ENCODE assay signal across 1 cellular context in the genomic region with DNA sequence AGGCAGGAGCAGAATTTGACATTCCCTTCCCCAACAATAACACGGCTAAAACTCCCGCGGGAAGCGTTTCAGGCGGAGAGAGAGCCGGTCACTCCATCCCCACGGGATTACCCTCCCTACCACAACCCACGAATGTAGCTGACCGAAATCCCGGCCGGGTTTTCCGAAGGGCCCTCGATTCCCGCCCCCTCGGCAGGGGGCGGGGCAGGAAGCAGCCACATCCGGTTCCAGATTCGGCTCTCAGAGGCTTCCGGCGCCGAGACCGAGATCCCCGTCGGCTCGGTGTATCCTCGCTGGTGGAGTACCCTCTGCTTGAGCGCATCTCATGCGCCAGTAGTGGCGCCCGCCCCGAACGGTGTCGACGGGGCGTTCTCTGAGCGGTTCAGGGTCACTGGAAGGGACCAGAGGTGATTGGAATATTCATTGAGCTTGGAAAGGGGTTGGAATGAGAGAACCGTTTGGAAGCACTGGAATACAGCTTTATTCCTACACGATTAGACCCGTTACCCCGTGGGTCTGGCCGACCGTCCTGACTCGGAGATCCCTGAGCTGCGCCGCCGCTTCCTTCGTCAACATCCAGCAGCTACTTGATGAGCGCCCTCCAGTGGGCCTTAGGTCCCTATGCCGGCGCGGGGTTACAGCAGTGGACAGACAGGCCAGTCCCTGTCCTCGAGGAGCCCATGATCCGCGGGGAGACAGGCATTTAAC.
TF ChIP-seq lines count a peak whose summit lies in the region.

No MANE protein-coding gene starts in this region.

TF ChIP-seq in HEK293, 187 proteins besides CTCF, POLR2A, EP300 and RAD21 (continued from another document and continues in another):
- TF ChIP-seq, protein P1, sequence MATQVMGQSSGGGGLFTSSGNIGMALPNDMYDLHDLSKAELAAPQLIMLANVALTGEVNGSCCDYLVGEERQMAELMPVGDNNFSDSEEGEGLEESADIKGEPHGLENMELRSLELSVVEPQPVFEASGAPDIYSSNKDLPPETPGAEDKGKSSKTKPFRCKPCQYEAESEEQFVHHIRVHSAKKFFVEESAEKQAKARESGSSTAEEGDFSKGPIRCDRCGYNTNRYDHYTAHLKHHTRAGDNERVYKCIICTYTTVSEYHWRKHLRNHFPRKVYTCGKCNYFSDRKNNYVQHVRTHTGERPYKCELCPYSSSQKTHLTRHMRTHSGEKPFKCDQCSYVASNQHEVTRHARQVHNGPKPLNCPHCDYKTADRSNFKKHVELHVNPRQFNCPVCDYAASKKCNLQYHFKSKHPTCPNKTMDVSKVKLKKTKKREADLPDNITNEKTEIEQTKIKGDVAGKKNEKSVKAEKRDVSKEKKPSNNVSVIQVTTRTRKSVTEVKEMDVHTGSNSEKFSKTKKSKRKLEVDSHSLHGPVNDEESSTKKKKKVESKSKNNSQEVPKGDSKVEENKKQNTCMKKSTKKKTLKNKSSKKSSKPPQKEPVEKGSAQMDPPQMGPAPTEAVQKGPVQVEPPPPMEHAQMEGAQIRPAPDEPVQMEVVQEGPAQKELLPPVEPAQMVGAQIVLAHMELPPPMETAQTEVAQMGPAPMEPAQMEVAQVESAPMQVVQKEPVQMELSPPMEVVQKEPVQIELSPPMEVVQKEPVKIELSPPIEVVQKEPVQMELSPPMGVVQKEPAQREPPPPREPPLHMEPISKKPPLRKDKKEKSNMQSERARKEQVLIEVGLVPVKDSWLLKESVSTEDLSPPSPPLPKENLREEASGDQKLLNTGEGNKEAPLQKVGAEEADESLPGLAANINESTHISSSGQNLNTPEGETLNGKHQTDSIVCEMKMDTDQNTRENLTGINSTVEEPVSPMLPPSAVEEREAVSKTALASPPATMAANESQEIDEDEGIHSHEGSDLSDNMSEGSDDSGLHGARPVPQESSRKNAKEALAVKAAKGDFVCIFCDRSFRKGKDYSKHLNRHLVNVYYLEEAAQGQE (tag by site-specific recombination; IDR thresholded peaks at IDR 0.05): peak; percentile 27; the same call in 1 of the 2 replicates
- TF ChIP-seq KLF10 (tag by site-specific recombination; IDR thresholded peaks at IDR 0.05): peak; percentile 95
- TF ChIP-seq, protein P2, sequence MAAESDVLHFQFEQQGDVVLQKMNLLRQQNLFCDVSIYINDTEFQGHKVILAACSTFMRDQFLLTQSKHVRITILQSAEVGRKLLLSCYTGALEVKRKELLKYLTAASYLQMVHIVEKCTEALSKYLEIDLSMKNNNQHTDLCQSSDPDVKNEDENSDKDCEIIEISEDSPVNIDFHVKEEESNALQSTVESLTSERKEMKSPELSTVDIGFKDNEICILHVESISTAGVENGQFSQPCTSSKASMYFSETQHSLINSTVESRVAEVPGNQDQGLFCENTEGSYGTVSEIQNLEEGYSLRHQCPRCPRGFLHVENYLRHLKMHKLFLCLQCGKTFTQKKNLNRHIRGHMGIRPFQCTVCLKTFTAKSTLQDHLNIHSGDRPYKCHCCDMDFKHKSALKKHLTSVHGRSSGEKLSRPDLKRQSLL (tag by site-specific recombination; IDR thresholded peaks at IDR 0.05): 0 out of 2 replicates have a peak, but pooled peaks have one; percentile 43
- TF ChIP-seq, protein P3, sequence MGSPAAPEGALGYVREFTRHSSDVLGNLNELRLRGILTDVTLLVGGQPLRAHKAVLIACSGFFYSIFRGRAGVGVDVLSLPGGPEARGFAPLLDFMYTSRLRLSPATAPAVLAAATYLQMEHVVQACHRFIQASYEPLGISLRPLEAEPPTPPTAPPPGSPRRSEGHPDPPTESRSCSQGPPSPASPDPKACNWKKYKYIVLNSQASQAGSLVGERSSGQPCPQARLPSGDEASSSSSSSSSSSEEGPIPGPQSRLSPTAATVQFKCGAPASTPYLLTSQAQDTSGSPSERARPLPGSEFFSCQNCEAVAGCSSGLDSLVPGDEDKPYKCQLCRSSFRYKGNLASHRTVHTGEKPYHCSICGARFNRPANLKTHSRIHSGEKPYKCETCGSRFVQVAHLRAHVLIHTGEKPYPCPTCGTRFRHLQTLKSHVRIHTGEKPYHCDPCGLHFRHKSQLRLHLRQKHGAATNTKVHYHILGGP (tag by site-specific recombination; IDR thresholded peaks at IDR 0.05): no peak
- TF ChIP-seq, protein P4, sequence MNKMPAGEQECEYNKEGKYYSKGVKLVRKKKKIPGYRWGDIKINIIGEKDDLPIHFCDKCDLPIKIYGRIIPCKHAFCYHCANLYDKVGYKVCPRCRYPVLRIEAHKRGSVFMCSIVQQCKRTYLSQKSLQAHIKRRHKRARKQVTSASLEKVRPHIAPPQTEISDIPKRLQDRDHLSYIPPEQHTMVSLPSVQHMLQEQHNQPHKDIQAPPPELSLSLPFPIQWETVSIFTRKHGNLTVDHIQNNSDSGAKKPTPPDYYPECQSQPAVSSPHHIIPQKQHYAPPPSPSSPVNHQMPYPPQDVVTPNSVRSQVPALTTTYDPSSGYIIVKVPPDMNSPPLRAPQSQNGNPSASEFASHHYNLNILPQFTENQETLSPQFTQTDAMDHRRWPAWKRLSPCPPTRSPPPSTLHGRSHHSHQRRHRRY (tag by site-specific recombination; IDR thresholded peaks at IDR 0.05): no peak
- TF ChIP-seq ZNF140 (tag by site-specific recombination; IDR thresholded peaks at IDR 0.05): no peak
- peak; percentile 29; the same call in 1 of the 2 replicates for TF ChIP-seq ZFP69B (tag by site-specific recombination; IDR thresholded peaks at IDR 0.05)
- TF ChIP-seq ZNF585B (tag by site-specific recombination; IDR thresholded peaks at IDR 0.05): no peak; the same call in 1 of the 2 replicates
- TF ChIP-seq ZNF473 (tag by site-specific recombination; IDR thresholded peaks at IDR 0.05): no peak
- TF ChIP-seq, protein P5, sequence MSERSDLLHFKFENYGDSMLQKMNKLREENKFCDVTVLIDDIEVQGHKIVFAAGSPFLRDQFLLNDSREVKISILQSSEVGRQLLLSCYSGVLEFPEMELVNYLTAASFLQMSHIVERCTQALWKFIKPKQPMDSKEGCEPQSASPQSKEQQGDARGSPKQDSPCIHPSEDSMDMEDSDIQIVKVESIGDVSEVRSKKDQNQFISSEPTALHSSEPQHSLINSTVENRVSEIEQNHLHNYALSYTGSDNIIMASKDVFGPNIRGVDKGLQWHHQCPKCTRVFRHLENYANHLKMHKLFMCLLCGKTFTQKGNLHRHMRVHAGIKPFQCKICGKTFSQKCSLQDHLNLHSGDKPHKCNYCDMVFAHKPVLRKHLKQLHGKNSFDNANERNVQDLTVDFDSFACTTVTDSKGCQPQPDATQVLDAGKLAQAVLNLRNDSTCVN (tag by site-specific recombination; optimal IDR thresholded peaks at IDR 0.05): peak; percentile 35
- TF ChIP-seq, protein P6, sequence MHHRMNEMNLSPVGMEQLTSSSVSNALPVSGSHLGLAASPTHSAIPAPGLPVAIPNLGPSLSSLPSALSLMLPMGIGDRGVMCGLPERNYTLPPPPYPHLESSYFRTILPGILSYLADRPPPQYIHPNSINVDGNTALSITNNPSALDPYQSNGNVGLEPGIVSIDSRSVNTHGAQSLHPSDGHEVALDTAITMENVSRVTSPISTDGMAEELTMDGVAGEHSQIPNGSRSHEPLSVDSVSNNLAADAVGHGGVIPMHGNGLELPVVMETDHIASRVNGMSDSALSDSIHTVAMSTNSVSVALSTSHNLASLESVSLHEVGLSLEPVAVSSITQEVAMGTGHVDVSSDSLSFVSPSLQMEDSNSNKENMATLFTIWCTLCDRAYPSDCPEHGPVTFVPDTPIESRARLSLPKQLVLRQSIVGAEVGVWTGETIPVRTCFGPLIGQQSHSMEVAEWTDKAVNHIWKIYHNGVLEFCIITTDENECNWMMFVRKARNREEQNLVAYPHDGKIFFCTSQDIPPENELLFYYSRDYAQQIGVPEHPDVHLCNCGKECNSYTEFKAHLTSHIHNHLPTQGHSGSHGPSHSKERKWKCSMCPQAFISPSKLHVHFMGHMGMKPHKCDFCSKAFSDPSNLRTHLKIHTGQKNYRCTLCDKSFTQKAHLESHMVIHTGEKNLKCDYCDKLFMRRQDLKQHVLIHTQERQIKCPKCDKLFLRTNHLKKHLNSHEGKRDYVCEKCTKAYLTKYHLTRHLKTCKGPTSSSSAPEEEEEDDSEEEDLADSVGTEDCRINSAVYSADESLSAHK (tag by site-specific recombination; IDR thresholded peaks at IDR 0.05): peak; percentile 34; the same call in 1 of the 2 replicates
- peak; percentile 88; the same call in 1 of the 2 replicates for TF ChIP-seq ZNF394 (tag by site-specific recombination; IDR thresholded peaks at IDR 0.05; ENCODE audit: borderline replicate concordance)
- TF ChIP-seq, protein P7, sequence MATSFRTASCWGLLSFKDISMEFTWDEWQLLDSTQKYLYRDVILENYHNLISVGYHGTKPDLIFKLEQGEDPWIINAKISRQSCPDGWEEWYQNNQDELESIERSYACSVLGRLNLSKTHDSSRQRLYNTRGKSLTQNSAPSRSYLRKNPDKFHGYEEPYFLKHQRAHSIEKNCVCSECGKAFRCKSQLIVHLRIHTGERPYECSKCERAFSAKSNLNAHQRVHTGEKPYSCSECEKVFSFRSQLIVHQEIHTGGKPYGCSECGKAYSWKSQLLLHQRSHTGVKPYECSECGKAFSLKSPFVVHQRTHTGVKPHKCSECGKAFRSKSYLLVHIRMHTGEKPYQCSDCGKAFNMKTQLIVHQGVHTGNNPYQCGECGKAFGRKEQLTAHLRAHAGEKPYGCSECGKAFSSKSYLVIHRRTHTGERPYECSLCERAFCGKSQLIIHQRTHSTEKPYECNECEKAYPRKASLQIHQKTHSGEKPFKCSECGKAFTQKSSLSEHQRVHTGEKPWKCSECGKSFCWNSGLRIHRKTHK (tag by site-specific recombination; IDR thresholded peaks at IDR 0.05): no peak
- TF ChIP-seq ZNF221 (tag by site-specific recombination; IDR thresholded peaks at IDR 0.05; ENCODE audit: borderline replicate concordance): no peak
- peak; percentile 64; the same call in 1 of the 2 replicates for TF ChIP-seq MZF1 (tag by site-specific recombination; IDR thresholded peaks at IDR 0.05; ENCODE audit: borderline replicate concordance)
- no peak for TF ChIP-seq KLF7 (tag by site-specific recombination; IDR thresholded peaks at IDR 0.05; ENCODE audit: borderline replicate concordance)
- no peak for TF ChIP-seq ZNF155 (tag by site-specific recombination; IDR thresholded peaks at IDR 0.05)
- TF ChIP-seq ZNF529 (tag by site-specific recombination; IDR thresholded peaks at IDR 0.05; ENCODE audit: insufficient replicate concordance): no peak
- peak; percentile 28; the same call in 1 of the 2 replicates for TF ChIP-seq ZNF610 (tag by site-specific recombination; IDR thresholded peaks at IDR 0.05; ENCODE audit: borderline replicate concordance)
- no peak for TF ChIP-seq ZNF514 (tag by site-specific recombination; IDR thresholded peaks at IDR 0.05)
- no peak for TF ChIP-seq SALL2 (tag by site-specific recombination; IDR thresholded peaks at IDR 0.05; ENCODE audit: borderline replicate concordance)
- peak; percentile 81 for TF ChIP-seq TRIM28 (IDR thresholded peaks at IDR 0.05; ENCODE audit: borderline replicate concordance, low read length)
- peak; percentile 90 for TF ChIP-seq SP2 (tag by site-specific recombination; IDR thresholded peaks at IDR 0.05)
- TF ChIP-seq ZNF133 (tag by site-specific recombination; IDR thresholded peaks at IDR 0.05): no peak
- TF ChIP-seq, protein P8, sequence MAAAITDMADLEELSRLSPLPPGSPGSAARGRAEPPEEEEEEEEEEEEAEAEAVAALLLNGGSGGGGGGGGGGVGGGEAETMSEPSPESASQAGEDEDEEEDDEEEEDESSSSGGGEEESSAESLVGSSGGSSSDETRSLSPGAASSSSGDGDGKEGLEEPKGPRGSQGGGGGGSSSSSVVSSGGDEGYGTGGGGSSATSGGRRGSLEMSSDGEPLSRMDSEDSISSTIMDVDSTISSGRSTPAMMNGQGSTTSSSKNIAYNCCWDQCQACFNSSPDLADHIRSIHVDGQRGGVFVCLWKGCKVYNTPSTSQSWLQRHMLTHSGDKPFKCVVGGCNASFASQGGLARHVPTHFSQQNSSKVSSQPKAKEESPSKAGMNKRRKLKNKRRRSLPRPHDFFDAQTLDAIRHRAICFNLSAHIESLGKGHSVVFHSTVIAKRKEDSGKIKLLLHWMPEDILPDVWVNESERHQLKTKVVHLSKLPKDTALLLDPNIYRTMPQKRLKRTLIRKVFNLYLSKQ (tag by site-specific recombination; IDR thresholded peaks at IDR 0.05; ENCODE audit: borderline replicate concordance): no peak
- TF ChIP-seq ZNF792 (tag by site-specific recombination; IDR thresholded peaks at IDR 0.05): no peak
- TF ChIP-seq ZFP37 (tag by site-specific recombination; IDR thresholded peaks at IDR 0.05): peak; percentile 54
- no peak for TF ChIP-seq ZNF707 (tag by site-specific recombination; IDR thresholded peaks at IDR 0.05)
- no peak for TF ChIP-seq GFI1B (tag by site-specific recombination; IDR thresholded peaks at IDR 0.05)
- no peak for TF ChIP-seq GLIS2 (tag by site-specific recombination; IDR thresholded peaks at IDR 0.05)
- no peak for TF ChIP-seq ZBTB7A (tag by site-specific recombination; IDR thresholded peaks at IDR 0.05; ENCODE audit: low read depth)
- TF ChIP-seq ZNF626 (tag by site-specific recombination; IDR thresholded peaks at IDR 0.05): no peak
- TF ChIP-seq, protein P9, sequence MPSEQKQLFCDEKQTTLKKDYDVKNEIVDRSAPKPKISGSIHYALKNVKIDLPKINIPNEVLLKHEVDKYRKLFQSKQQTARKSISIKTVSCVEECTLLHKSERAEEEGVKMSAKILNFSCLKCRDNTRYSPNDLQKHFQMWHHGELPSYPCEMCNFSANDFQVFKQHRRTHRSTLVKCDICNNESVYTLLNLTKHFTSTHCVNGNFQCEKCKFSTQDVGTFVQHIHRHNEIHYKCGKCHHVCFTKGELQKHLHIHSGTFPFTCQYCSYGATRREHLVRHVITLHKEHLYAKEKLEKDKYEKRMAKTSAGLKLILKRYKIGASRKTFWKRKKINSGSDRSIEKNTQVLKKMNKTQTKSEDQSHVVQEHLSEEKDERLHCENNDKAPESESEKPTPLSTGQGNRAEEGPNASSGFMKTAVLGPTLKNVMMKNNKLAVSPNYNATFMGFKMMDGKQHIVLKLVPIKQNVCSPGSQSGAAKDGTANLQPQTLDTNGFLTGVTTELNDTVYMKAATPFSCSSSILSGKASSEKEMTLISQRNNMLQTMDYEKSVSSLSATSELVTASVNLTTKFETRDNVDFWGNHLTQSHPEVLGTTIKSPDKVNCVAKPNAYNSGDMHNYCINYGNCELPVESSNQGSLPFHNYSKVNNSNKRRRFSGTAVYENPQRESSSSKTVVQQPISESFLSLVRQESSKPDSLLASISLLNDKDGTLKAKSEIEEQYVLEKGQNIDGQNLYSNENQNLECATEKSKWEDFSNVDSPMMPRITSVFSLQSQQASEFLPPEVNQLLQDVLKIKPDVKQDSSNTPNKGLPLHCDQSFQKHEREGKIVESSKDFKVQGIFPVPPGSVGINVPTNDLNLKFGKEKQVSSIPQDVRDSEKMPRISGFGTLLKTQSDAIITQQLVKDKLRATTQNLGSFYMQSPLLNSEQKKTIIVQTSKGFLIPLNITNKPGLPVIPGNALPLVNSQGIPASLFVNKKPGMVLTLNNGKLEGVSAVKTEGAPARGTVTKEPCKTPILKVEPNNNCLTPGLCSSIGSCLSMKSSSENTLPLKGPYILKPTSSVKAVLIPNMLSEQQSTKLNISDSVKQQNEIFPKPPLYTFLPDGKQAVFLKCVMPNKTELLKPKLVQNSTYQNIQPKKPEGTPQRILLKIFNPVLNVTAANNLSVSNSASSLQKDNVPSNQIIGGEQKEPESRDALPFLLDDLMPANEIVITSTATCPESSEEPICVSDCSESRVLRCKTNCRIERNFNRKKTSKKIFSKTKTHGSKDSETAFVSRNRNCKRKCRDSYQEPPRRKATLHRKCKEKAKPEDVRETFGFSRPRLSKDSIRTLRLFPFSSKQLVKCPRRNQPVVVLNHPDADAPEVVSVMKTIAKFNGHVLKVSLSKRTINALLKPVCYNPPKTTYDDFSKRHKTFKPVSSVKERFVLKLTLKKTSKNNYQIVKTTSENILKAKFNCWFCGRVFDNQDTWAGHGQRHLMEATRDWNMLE (tag by site-specific recombination; conservative IDR thresholded peaks at IDR 0.05; ENCODE audit: low read depth): peak; percentile 65
- no peak for TF ChIP-seq ZNF830 (tag by site-specific recombination; IDR thresholded peaks at IDR 0.05; ENCODE audit: low read depth)
- TF ChIP-seq ZNF302 (tag by site-specific recombination; IDR thresholded peaks at IDR 0.05; ENCODE audit: low read depth): no peak
